ENCODE assay signal across 10 cellular contexts in genomic region chr12:104218935-104219334, GRCh38. TPM values are rescaled to one million over a fixed set of nuclear protein-coding genes. Genes with fewer than 3 reads are reported as not detected.
DNase-seq lines count a peak whose midpoint lies in the region; ATAC-seq and TF ChIP-seq lines count a peak whose summit lies in the region.
"Had no signal": no experiment of that assay in that cellular context is flagged by ENCODE, and none has a peak within 500 bp of the region (broad histone marks: within the 10 kb centered on the region; RNA-seq: fewer than 3 reads in every experiment).

No MANE protein-coding gene starts in this region.

- no peaks in the 10 kb centered on the region for H3K36me3 ChIP-seq in adipocyte (ENCODE audit: control insufficient read depth, insufficient read depth, low read length, severe bottlenecking)
- no peaks in the 10 kb centered on the region for H3K36me3 ChIP-seq in tibial nerve

- no peaks in the 10 kb centered on the region for H3K36me3 Mint-ChIP-seq in activated naive CD4-positive, alpha-beta T cell treated with anti-CD3 and anti-CD28 coated beads for 36 hours (ENCODE audit: low read depth)
- H3K36me3 Mint-ChIP-seq: CD4-positive, CD25-positive, alpha-beta regulatory T cell had no signal

- TF ChIP-seq CTCF in tibial nerve (IDR thresholded peaks at IDR 0.05), result no peak

- H3K4me1 ChIP-seq in adipocyte (ENCODE audit: control insufficient read depth, insufficient read depth, low read length) (peaks cover 41% of the 10 kb centered on the region), tibial nerve (peaks cover 0 to 23% (median 8%) of the 10 kb centered on the region in 4 donors)

- 96 to 97% methylated on average over 1 of the region's 1 CpG for WGBS in tibial nerve, 2 donors

- H3K27me3 ChIP-seq in adipocyte (replicated peaks; ENCODE audit: control insufficient read depth, insufficient read depth, low read length) (no peaks in the 10 kb centered on the region), tibial nerve (no peaks in the 10 kb centered on the region)

- H3K4me3 ChIP-seq in adipocyte (ENCODE audit: low read length) (peak overlapping the region; percentile 61), tibial nerve (no peak overlapping the region)

- no peak for ATAC-seq in HG02970 (IDR thresholded peaks at IDR 0.05; ENCODE audit: low FRiP score, unreplicated experiment)

- peak overlapping the region; percentile 82 for H3K9ac ChIP-seq in adipocyte (ENCODE audit: low read length)

- peak overlapping the region; percentile 46 to 86 (median 70) for H3K27ac ChIP-seq in tibial nerve

- no peak for TF ChIP-seq POLR2A in tibial nerve (IDR thresholded peaks at IDR 0.05)

- CTCF ChIA-PET in activated naive CD4-positive, alpha-beta T cell treated with anti-CD3 and anti-CD28 coated beads for 36 hours (lab: Charles Lee), result interaction anchor here (0.6 to 3.2 kb wide), 7 partner anchors 10 to 161 kb away, joined by 3 to 21 read pairs (median 4); no protein-coding TSS in a partner anchor

- H3K9me3 Mint-ChIP-seq in activated naive CD4-positive, alpha-beta T cell treated with anti-CD3 and anti-CD28 coated beads for 36 hours, result no peaks in the 10 kb centered on the region

- intact Hi-C loops in activated naive CD4-positive, alpha-beta T cell treated with anti-CD3 and anti-CD28 coated beads for 36 hours (cut with micrococcal nuclease), result loop anchor here (2.0 to 10.0 kb wide), 6 partner anchors 82 to 813 kb away; partner anchors contain the start of genes CHST11 and SLC41A2

- H3K4me3 Mint-ChIP-seq in activated naive CD4-positive, alpha-beta T cell treated with anti-CD3 and anti-CD28 coated beads for 36 hours, result no peak overlapping the region

- no peak for TF ChIP-seq EP300 in tibial nerve (IDR thresholded peaks at IDR 0.05)

- peak overlapping the region; percentile 74 for H3K27ac Mint-ChIP-seq in activated naive CD4-positive, alpha-beta T cell treated with anti-CD3 and anti-CD28 coated beads for 36 hours
- H3K27ac Mint-ChIP-seq: CD4-positive, CD25-positive, alpha-beta regulatory T cell had no signal

- no peaks in the 10 kb centered on the region for H3K27me3 Mint-ChIP-seq in activated naive CD4-positive, alpha-beta T cell treated with anti-CD3 and anti-CD28 coated beads for 36 hours (ENCODE audit: low read depth)

- peaks cover 50% of the 10 kb centered on the region for H3K4me1 Mint-ChIP-seq in activated naive CD4-positive, alpha-beta T cell treated with anti-CD3 and anti-CD28 coated beads for 36 hours (ENCODE audit: low read depth)

- DNase-seq in activated naive CD4-positive, alpha-beta T cell treated with anti-CD3 and anti-CD28 coated beads for 36 hours, result peak; percentile 18
- DNase-seq in activated naive CD4-positive, alpha-beta T cell treated with Interleukin-2 at 50 U/mL for 16 hours, result no peak
- DNase-seq in adipocyte (ENCODE audit: low read depth), result peak; percentile 52
- DNase-seq in kidney tubule cell (ENCODE audit: low spot score), result peak; percentile 65
- DNase-seq in tibial nerve (ENCODE audit: low spot score in 2 of 2), result no peak
- DNase-seq in stimulated activated CD4-positive, alpha-beta T cell treated with anti-CD3 and anti-CD28 coated beads, Interleukin-2, amount 100 ng/mL, for 48 hours, result no peak
- no peak for DNase-seq in stimulated activated CD4-positive, alpha-beta T cell treated with anti-CD3 and anti-CD28 coated beads, Interleukin-1b, Interleukin-23, amount 100 ng/mL, for 48 hours
- DNase-seq: activated CD4-positive, alpha-beta T cell treated with anti-CD3 and anti-CD28 coated beads for 1 hour had no signal

- H3K9me3 ChIP-seq in adipocyte (ENCODE audit: control insufficient read depth, low read length) (no peaks in the 10 kb centered on the region), tibial nerve (no peaks in the 10 kb centered on the region)

RNA-seq across cellular contexts. Expression of gene TXNRD1, which starts 3.4 kb away (rescaled TPM):
- 10 to 100 TPM; 86.0 to 86.9 TPM for total RNA-seq in activated naive CD4-positive, alpha-beta T cell treated with anti-CD3 and anti-CD28 coated beads for 36 hours
- 100 to 1,000 TPM; 111 to 140 (median 128) TPM for total RNA-seq in tibial nerve

Comparison
In these comparisons a context has a peak if more than half of its experiments do, and no peak if none do; other contexts are left out.
1. DNase-seq: peak in activated naive CD4-positive, alpha-beta T cell treated with anti-CD3 and anti-CD28 coated beads for 36 hours (single experiment), adipocyte (single experiment) and kidney tubule cell (single experiment); none in activated naive CD4-positive, alpha-beta T cell treated with Interleukin-2 at 50 U/mL for 16 hours (single experiment), tibial nerve (0 of 2), stimulated activated CD4-positive, alpha-beta T cell treated with anti-CD3 and anti-CD28 coated beads, Interleukin-2, amount 100 ng/mL, for 48 hours (0 of 2) and stimulated activated CD4-positive, alpha-beta T cell treated with anti-CD3 and anti-CD28 coated beads, Interleukin-1b, Interleukin-23, amount 100 ng/mL, for 48 hours (single experiment).